Comparison of ENCODE assay signal across 13 cellular contexts in genomic region chr12:124402281-124403066, GRCh38.
DNase-seq lines count a peak whose midpoint lies in the region; ATAC-seq and TF ChIP-seq lines count a peak whose summit lies in the region.
"Had no signal": no experiment of that assay in that cellular context is flagged by ENCODE, and none has a peak within 500 bp of the region (broad histone marks: within the 10 kb centered on the region; RNA-seq: fewer than 3 reads in every experiment).

No MANE protein-coding gene starts in this region.

- POLR2A ChIA-PET in HEK293 (lab: Yijun Ruan, JAX), result no interaction called here
- POLR2A ChIA-PET in OCI-LY7 (lab: Charles Lee), result interaction anchor here (0.9 kb wide), 1 partner anchor 23 kb away, joined by 3 read pairs; no protein-coding TSS in a partner anchor

- intact Hi-C loops in OCI-LY7 (cut with micrococcal nuclease; ENCODE audit: unreplicated experiment), result no loop called here

- H2AFZ ChIP-seq in OCI-LY7 (ENCODE audit: low read length), result no peak overlapping the region

- H3K9me2 ChIP-seq in OCI-LY7 (ENCODE audit: insufficient read depth, low read length), result no peaks in the 10 kb centered on the region

- H3K79me2 ChIP-seq in OCI-LY7 (ENCODE audit: insufficient read depth, low read depth, low read length), result no peaks in the 10 kb centered on the region

- no peak overlapping the region for H3K4me3 ChIP-seq in HEK293 (ENCODE audit: low read depth, low read length)
- no peak overlapping the region for H3K4me3 ChIP-seq in skeletal muscle tissue (ENCODE audit: low read length in 3 of 3)
- no peak overlapping the region for H3K4me3 ChIP-seq in OCI-LY7 (ENCODE audit: low read depth, low read length, poor library complexity, severe bottlenecking)
- H3K4me3 ChIP-seq: SJCRH30 had no signal

- H3K9me3 ChIP-seq in HEK293 (ENCODE audit: control insufficient read depth, insufficient read depth, low read depth, low read length) (no peaks in the 10 kb centered on the region), skeletal muscle tissue (ENCODE audit: control insufficient read depth in 3 of 3, low read length in 3 of 3) (no peaks in the 10 kb centered on the region), OCI-LY7 (ENCODE audit: low read length) (no peaks in the 10 kb centered on the region)
- H3K9me3 ChIP-seq: SJCRH30 had no signal

- H3K36me3 ChIP-seq in HEK293 (ENCODE audit: control insufficient read depth in 2 of 2, insufficient read depth in 1 of 2, low read length in 2 of 2) (peaks cover 0 to 44% of the 10 kb centered on the region in 2 experiments), skeletal muscle tissue (ENCODE audit: control insufficient read depth in 3 of 3, insufficient read depth in 3 of 3, low read length in 3 of 3) (peaks cover 18 to 21% (median 20%) of the 10 kb centered on the region in 3 donors), OCI-LY7 (ENCODE audit: insufficient read depth, low read length) (peaks cover 33% of the 10 kb centered on the region; the same call in 1 of the 2 replicates)

- no peak for TF ChIP-seq CTCF in HEK293 (tag by site-specific recombination; IDR thresholded peaks at IDR 0.05)
- no peak for TF ChIP-seq CTCF in OCI-LY7 (conservative IDR thresholded peaks at IDR 0.05; ENCODE audit: low read length)

- no peak overlapping the region for H3K4me2 ChIP-seq in OCI-LY7 (ENCODE audit: low read length)

- BruUV-seq in OCI-LY7 (replicated peaks; lab: Mats Ljungman, UMichigan), result no TSS peak

- CTCF ChIA-PET in HEK293 (lab: Yijun Ruan, JAX) (interaction anchor here (0.6 to 0.9 kb wide), 4 partner anchors 13 to 365 kb away, joined by 3 read pairs; no protein-coding TSS in a partner anchor), OCI-LY7 (lab: Charles Lee; ENCODE audit: unreplicated experiment) (no interaction called here)

- H4K20me1 ChIP-seq in OCI-LY7 (ENCODE audit: insufficient read depth, low read length), result no peaks in the 10 kb centered on the region

- no peak for ATAC-seq in GM21528 (IDR thresholded peaks at IDR 0.05; ENCODE audit: low FRiP score, unreplicated experiment)

- no peak for DNase-seq in NCI-H526 treated with DMSO at 0.1 percent for 48 hours (lab: John Stamatoyannopoulos, UW)
- no peak for DNase-seq in OCI-LY7 (ENCODE audit: low spot score)
- no peak for DNase-seq in epidermal melanocyte (ENCODE audit: insufficient read length, low spot score)
- DNase-seq: activated CD4-positive, alpha-beta T cell treated with anti-CD3 and anti-CD28 coated beads for 4 hours; AML-193; kidney; SJCRH30 had no signal

- H3K9ac ChIP-seq in skeletal muscle tissue (ENCODE audit: low read depth in 1 of 3, low read length in 3 of 3), result no peak overlapping the region

- no peak overlapping the region for H3K27ac ChIP-seq in HEK293 (ENCODE audit: extremely low read depth, low read depth, low read length)
- H3K27ac ChIP-seq in angular gyrus (ENCODE audit: low read depth, low read length), result peak overlapping the region; percentile 54
- peak overlapping the region; percentile 18 for H3K27ac ChIP-seq in layer of hippocampus (ENCODE audit: low read depth, low read length)
- peak overlapping the region; percentile 64 for H3K27ac ChIP-seq in skeletal muscle tissue (ENCODE audit: low read depth, low read length)
- H3K27ac ChIP-seq in OCI-LY7 (ENCODE audit: low read depth, low read length, poor library complexity, severe bottlenecking), result no peak overlapping the region
- H3K27ac ChIP-seq: epithelial cell of prostate, SJCRH30 had no signal

- H3K27me3 ChIP-seq in layer of hippocampus (ENCODE audit: control insufficient read depth, insufficient read depth, low read length) (no peaks in the 10 kb centered on the region), skeletal muscle tissue (ENCODE audit: control insufficient read depth in 3 of 3, insufficient read depth in 3 of 3, low read length in 3 of 3) (no peaks in the 10 kb centered on the region)
- H3K27me3 ChIP-seq: SJCRH30 had no signal

- H3K4me1 ChIP-seq in HEK293 (ENCODE audit: control insufficient read depth, insufficient read depth, low read length), result no peaks in the 10 kb centered on the region; the same call in 1 of the 2 replicates
- H3K4me1 ChIP-seq in skeletal muscle tissue (ENCODE audit: control insufficient read depth in 3 of 3, insufficient read depth in 3 of 3, low read length in 3 of 3), result peaks cover 53 to 68% (median 63%) of the 10 kb centered on the region in 3 donors
- no peaks in the 10 kb centered on the region for H3K4me1 ChIP-seq in OCI-LY7 (ENCODE audit: insufficient read depth, low read length, poor library complexity, severe bottlenecking)
- H3K4me1 ChIP-seq: SJCRH30 had no signal

TF ChIP-seq in HEK293, 187 proteins besides CTCF, POLR2A, EP300 and RAD21:
- peak; percentile 68 for TF ChIP-seq ZFHX2 (tag by site-specific recombination; conservative IDR thresholded peaks at IDR 0.05)
- TF ChIP-seq EGR2 (tag by site-specific recombination; IDR thresholded peaks at IDR 0.05; ENCODE audit: low read depth), result peak; percentile 65
- no peak for TF ChIP-seq ZIC2 (tag by site-specific recombination; IDR thresholded peaks at IDR 0.05)
- TF ChIP-seq, protein P1, sequence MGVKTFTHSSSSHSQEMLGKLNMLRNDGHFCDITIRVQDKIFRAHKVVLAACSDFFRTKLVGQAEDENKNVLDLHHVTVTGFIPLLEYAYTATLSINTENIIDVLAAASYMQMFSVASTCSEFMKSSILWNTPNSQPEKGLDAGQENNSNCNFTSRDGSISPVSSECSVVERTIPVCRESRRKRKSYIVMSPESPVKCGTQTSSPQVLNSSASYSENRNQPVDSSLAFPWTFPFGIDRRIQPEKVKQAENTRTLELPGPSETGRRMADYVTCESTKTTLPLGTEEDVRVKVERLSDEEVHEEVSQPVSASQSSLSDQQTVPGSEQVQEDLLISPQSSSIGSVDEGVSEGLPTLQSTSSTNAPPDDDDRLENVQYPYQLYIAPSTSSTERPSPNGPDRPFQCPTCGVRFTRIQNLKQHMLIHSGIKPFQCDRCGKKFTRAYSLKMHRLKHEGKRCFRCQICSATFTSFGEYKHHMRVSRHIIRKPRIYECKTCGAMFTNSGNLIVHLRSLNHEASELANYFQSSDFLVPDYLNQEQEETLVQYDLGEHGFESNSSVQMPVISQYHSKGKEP (tag by site-specific recombination; IDR thresholded peaks at IDR 0.05), result 0 out of 2 replicates have a peak, but pooled peaks have one; percentile 14

Comparison
In these comparisons a context has a peak if more than half of its experiments do, and no peak if none do; other contexts are left out.
1. H3K27ac ChIP-seq: peak in angular gyrus (single experiment), layer of hippocampus (single experiment) and skeletal muscle tissue (single experiment); none in HEK293 (single experiment) and OCI-LY7 (single experiment).